Comparison of ENCODE assay signal across 8 cellular contexts in the genomic region with DNA sequence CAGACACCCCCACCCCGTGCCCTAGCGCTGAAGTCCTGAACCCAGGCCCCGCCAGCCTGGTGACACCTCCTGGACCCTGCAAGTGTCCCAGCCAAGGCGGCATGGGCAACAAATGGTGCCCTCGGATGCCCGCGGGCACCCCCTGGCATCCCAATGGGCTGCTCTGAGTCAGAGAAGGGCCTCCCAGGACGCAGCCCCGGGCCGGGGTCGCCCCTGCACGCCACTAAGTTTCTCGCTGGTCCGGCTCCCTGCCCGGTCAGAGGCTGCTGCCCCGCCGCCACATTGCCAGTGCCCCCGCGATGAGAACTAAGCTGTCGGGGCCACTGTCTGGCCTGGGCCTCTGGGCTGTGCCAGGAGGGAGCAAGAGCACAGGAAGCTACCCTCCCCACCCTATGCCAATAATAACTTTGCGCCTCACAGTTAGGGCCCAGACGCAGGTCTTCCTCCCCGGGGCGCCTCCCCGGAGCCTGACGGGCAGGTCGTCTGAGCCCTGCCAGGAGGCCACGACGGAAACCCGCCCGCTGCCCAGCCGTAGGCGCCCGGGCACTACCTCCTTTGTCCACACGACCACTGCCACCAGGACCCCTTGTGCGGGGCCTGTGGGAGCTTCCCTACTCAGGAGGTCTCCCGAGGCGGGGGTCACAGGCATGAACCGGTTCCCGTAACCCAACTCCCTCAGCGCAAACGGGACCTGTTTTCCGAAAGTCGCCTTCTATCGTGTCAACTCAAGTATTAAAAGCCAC.
A peak's percentile ranks its signal among the peaks of the same experiment; 100 is the strongest.
DNase-seq lines count a peak whose midpoint lies in the region; ATAC-seq and TF ChIP-seq lines count a peak whose summit lies in the region.

No MANE protein-coding gene starts in this region.

- peaks cover 42% of the 10 kb centered on the region for H3K27me3 Mint-ChIP-seq in nephron (ENCODE audit: low read depth)

- H3K27ac Mint-ChIP-seq in nephron, result peak overlapping the region in 2 of 3 experiments; percentile 53 to 62

- no peaks in the 10 kb centered on the region for H3K9me3 Mint-ChIP-seq in nephron

- DNase-seq in NCI-H1417 (lab: John Stamatoyannopoulos, UW) (peak in 2 of 3 experiments; percentile 69 to 74), NCI-H1417 treated with DMSO at 0.1 percent for 48 hours (lab: John Stamatoyannopoulos, UW) (no peak), SW480 (ENCODE audit: low spot score) (peak; percentile 25), nucleus accumbens (lab: John Stamatoyannopoulos, UW) (no peak), NCI-H1048 (lab: John Stamatoyannopoulos, UW) (no peak)
- peak; percentile 35 for DNase-seq in effector CD4-positive, alpha-beta T cell

- peak overlapping the region; percentile 86 to 89 (median 87) for H3K4me3 Mint-ChIP-seq in nephron

- TF ChIP-seq CTCF in nephron (IDR thresholded peaks at IDR 0.05; ENCODE audit: unreplicated experiment in 3 of 3), result no peak

- H3K4me1 Mint-ChIP-seq in nephron, result peaks cover 5% of the 10 kb centered on the region

- no peak for ATAC-seq in GM19455 (IDR thresholded peaks at IDR 0.05; ENCODE audit: unreplicated experiment)

- H3K36me3 Mint-ChIP-seq in nephron (ENCODE audit: low read depth), result no peaks in the 10 kb centered on the region

Comparison
In these comparisons a context has a peak if more than half of its experiments do, and no peak if none do; other contexts are left out.
1. DNase-seq: peak in NCI-H1417 (2 of 3), SW480 (single experiment) and effector CD4-positive, alpha-beta T cell (single experiment); none in NCI-H1417 treated with DMSO at 0.1 percent for 48 hours (single experiment), nucleus accumbens (0 of 56) and NCI-H1048 (single experiment).